In genomic region chr14:96251656-96252155, GRCh38 we compare ENCODE assay signal across 27 cellular contexts. TPM values are rescaled to one million over a fixed set of nuclear protein-coding genes. Genes with fewer than 3 reads are reported as not detected.
DNase-seq lines count a peak whose midpoint lies in the region; ATAC-seq lines count a peak whose summit lies in the region.
"Had no signal": no experiment of that assay in that cellular context is flagged by ENCODE, and none has a peak within 500 bp of the region (broad histone marks: within the 10 kb centered on the region; RNA-seq: fewer than 3 reads in every experiment).

No MANE protein-coding gene starts in this region.

- H3K9me3 ChIP-seq in SJSA1 (replicated peaks) (0 out of 2 replicates have a peak, but pooled peaks cover 3% of the 10 kb centered on the region), trophoblast cell (ENCODE audit: insufficient read depth, low read depth, low read length) (no peaks in the 10 kb centered on the region)
- H3K9me3 ChIP-seq: heart left ventricle, left ventricle myocardium inferior, neutrophil, psoas muscle had no signal

- H3K18ac ChIP-seq in trophoblast cell (ENCODE audit: low read length) = peak overlapping the region; percentile 66

- H3K79me2 ChIP-seq in trophoblast cell (ENCODE audit: control insufficient read depth, insufficient read depth, low read length, poor library complexity) = peaks cover 11% of the 10 kb centered on the region

- H3K79me1 ChIP-seq in trophoblast cell (ENCODE audit: low read length) = peaks cover 47% of the 10 kb centered on the region

- ATAC-seq in HG03378 (IDR thresholded peaks at IDR 0.05; ENCODE audit: unreplicated experiment) = no peak
- ATAC-seq: esophagus mucosa, foreskin keratinocyte, GM23338, heart left ventricle, psoas muscle, sciatic nerve had no signal

- H2AFZ ChIP-seq in trophoblast cell (ENCODE audit: insufficient read depth, low read length, poor library complexity) = no peak overlapping the region
- H2AFZ ChIP-seq: GM23338 had no signal

- H2BK5ac ChIP-seq in trophoblast cell (ENCODE audit: low read depth, low read length, poor library complexity) = peak overlapping the region; percentile 91

- H4K12ac ChIP-seq in trophoblast cell (ENCODE audit: low read depth, low read length) = no peak overlapping the region

- H3K36me3 ChIP-seq in SJSA1 (peaks cover 17% of the 10 kb centered on the region), trophoblast cell (ENCODE audit: control insufficient read depth in 1 of 2, insufficient read depth in 2 of 2, low read length in 2 of 2) (no peaks in the 10 kb centered on the region)
- H3K36me3 ChIP-seq: heart left ventricle, left ventricle myocardium inferior, neutrophil had no signal

- no peak overlapping the region for H3K23ac ChIP-seq in trophoblast cell (ENCODE audit: low read length)

- peak overlapping the region; percentile 92 for H3K14ac ChIP-seq in trophoblast cell (ENCODE audit: low read length)

- peak overlapping the region; percentile 93 for H2AK5ac ChIP-seq in trophoblast cell (ENCODE audit: low read length)

- no peak overlapping the region for H3K9ac ChIP-seq in trophoblast cell (ENCODE audit: low read length)

- WGBS in trophoblast cell (ENCODE audit: extremely low coverage, insufficient coverage, insufficient read length) = no CpG with 5 or more reads among the region's 4 CpGs

- DNase-seq in NCI-H2029 treated with DMSO at 0.1 percent for 48 hours (lab: John Stamatoyannopoulos, UW) = peak; percentile 22
- DNase-seq in NCI-H2029 (lab: John Stamatoyannopoulos, UW) = no peak
- DNase-seq in ELR (ENCODE audit: low read depth) = peak; percentile 39
- DNase-seq in SJSA1 (ENCODE audit: low read depth in 1 of 2, low spot score in 2 of 2) = no peak
- no peak for DNase-seq in trophoblast cell
- no peak for DNase-seq in NCI-H446 treated with DMSO at 0.1 percent for 48 hours (lab: John Stamatoyannopoulos, UW)
- no peak for DNase-seq in SK-N-DZ (ENCODE audit: low spot score)
- DNase-seq: activated CD4-positive, alpha-beta T cell treated with anti-CD3 and anti-CD28 coated beads, Interleukin-2, amount 50 U/mL, for 48 hours; activated CD4-positive, CD25-positive, alpha-beta regulatory T cell treated with anti-CD3 and anti-CD28 coated beads, Interleukin-2, amount 50 U/mL, for 72 hours; activated naive CD4-positive, alpha-beta T cell treated with anti-CD3 and anti-CD28 coated beads for 36 hours; AML-193; CD4-positive, alpha-beta T cell; foreskin keratinocyte; heart left ventricle; left ventricle myocardium inferior; mesendoderm; NCI-H1436; NK-92 treated with Interleukin-12 subunit alpha and Interleukin-12 subunit beta, amount 100 ng/mL, for 24 hours; psoas muscle; stimulated activated CD4-positive, alpha-beta T cell treated with anti-CD3 and anti-CD28 coated beads, Interleukin-4, amount 100 ng/mL, for 24 hours had no signal

- peak overlapping the region; percentile 32 for H3K4ac ChIP-seq in trophoblast cell (ENCODE audit: low read depth, low read length)

- H2BK120ac ChIP-seq in trophoblast cell (ENCODE audit: insufficient read depth, low read length, poor library complexity) = peak overlapping the region; percentile 95

- peak overlapping the region; percentile 80 for H2BK12ac ChIP-seq in trophoblast cell (ENCODE audit: low read length)

- H4K8ac ChIP-seq in trophoblast cell (ENCODE audit: low read depth, low read length) = peak overlapping the region; percentile 80

- H3K4me3 ChIP-seq in SJSA1 = no peak overlapping the region
- H3K4me3 ChIP-seq in trophoblast cell (ENCODE audit: low read depth, low read length) = no peak overlapping the region
- H3K4me3 ChIP-seq: GM23338, heart left ventricle, left ventricle myocardium inferior, psoas muscle had no signal

- H3K4me2 ChIP-seq in trophoblast cell (ENCODE audit: low read length) = no peak overlapping the region
- H3K4me2 ChIP-seq: GM23338 had no signal

- H3K4me1 ChIP-seq in SJSA1 (replicated peaks) = peaks cover 93% of the 10 kb centered on the region
- H3K4me1 ChIP-seq in trophoblast cell (ENCODE audit: control insufficient read depth in 1 of 2, insufficient read depth in 2 of 2, low read length in 2 of 2) = peaks cover 41 to 42% of the 10 kb centered on the region in 2 experiments
- H3K4me1 ChIP-seq: left ventricle myocardium inferior, psoas muscle had no signal

- peak overlapping the region; percentile 98 for H4K91ac ChIP-seq in trophoblast cell (ENCODE audit: low read depth, low read length)

- H3K27ac ChIP-seq in SJSA1 (peak overlapping the region; percentile 92), trophoblast cell (ENCODE audit: low read depth, low read length) (no peak overlapping the region)
- H3K27ac ChIP-seq: foreskin keratinocyte, heart left ventricle, left ventricle myocardium inferior, neutrophil, psoas muscle had no signal

- H3K27me3 ChIP-seq in SJSA1 (replicated peaks) = no peaks in the 10 kb centered on the region
- H3K27me3 ChIP-seq in trophoblast cell (ENCODE audit: insufficient read depth, low read length) = no peaks in the 10 kb centered on the region
- H3K27me3 ChIP-seq: foreskin keratinocyte had no signal

RNA-seq across cellular contexts. Expression of gene BDKRB1, which starts 4.3 kb away (rescaled TPM):
- total RNA-seq in SJSA1 (2014; rRNA removed; shearing (Covaris generic)) = 0.34 and 10.3 TPM in 2 replicates
- polyA plus RNA-seq in trophoblast cell (2013) = 6.0 and 6.4 TPM in 2 replicates
- not detected in 2 replicates for polyA plus RNA-seq in SK-N-DZ (2014; cell fraction: cytosol; rRNA removed)
- not detected in 2 replicates for polyA plus RNA-seq in SK-N-DZ (2014; cell fraction: nucleus; rRNA removed)
- total RNA-seq: activated naive CD4-positive, alpha-beta T cell treated with anti-CD3 and anti-CD28 coated beads for 36 hours; CD4-positive, alpha-beta T cell; GM23338; left ventricle myocardium inferior; NCI-H460; T-helper 17 cell had no signal
- polyA plus RNA-seq: GM23338 had no signal

RNA-seq across cellular contexts. Expression of gene BDKRB2, which starts 47.1 kb away (rescaled TPM):
- total RNA-seq in SJSA1 (2014; rRNA removed; shearing (Covaris generic)) = 21.6 and 28.2 TPM in 2 replicates
- 29.0 and 29.1 TPM in 2 replicates for polyA plus RNA-seq in trophoblast cell (2013)
- polyA plus RNA-seq in SK-N-DZ (2014; cell fraction: cytosol; rRNA removed) = 0.14 and 0.18 TPM in 2 replicates
- not detected in 2 replicates for polyA plus RNA-seq in SK-N-DZ (2014; cell fraction: nucleus; rRNA removed)
- total RNA-seq: CD4-positive, alpha-beta T cell; NCI-H460; T-helper 17 cell had no signal

Comparison
In these comparisons a context has a peak if more than half of its experiments do, and no peak if none do; other contexts are left out.
1. DNase-seq: peak in NCI-H2029 treated with DMSO at 0.1 percent for 48 hours (single experiment) and ELR (single experiment); none in NCI-H2029 (single experiment), SJSA1 (0 of 2), trophoblast cell (0 of 2), NCI-H446 treated with DMSO at 0.1 percent for 48 hours (single experiment) and SK-N-DZ (single experiment).